Comparison of ENCODE assay signal across 23 cellular contexts in the genomic region with DNA sequence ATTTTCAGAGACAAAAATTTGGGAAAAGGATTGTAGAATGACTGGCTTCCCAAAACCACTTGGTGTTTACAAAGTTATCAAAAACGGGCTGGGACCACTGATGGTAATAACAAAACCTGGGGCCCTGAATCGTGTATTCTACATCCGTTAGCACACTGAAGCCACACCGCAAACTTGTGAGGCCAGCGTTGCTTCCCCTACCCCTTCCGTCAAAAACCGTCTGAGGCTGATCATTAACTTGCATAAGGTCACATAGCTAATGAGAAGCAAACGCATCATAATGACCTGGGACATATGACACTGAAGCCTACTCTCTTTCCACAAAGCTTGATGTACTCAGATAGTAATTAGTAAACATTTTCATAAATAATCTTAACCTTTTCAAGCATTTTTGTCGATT.
DNase-seq lines count a peak whose midpoint lies in the region; ATAC-seq, FAIRE-seq and TF ChIP-seq lines count a peak whose summit lies in the region.
"Had no signal": no experiment of that assay in that cellular context is flagged by ENCODE, and none has a peak within 500 bp of the region (broad histone marks: within the 10 kb centered on the region; RNA-seq: fewer than 3 reads in every experiment).

No MANE protein-coding gene starts in this region.

- TF ChIP-seq CTCF in CD8-positive, alpha-beta T cell (IDR thresholded peaks at IDR 0.05), result no peak
- TF ChIP-seq CTCF in WTC11 (IDR thresholded peaks at IDR 0.05) (no peak), HFFc6 (IDR thresholded peaks at IDR 0.05) (no peak), HepG2 (CRISPR knock-in tag; IDR thresholded peaks at IDR 0.05) (no peak)

- H3K4me2 ChIP-seq in HepG2 (ENCODE audit: low read depth, low read length), result no peak overlapping the region
- H3K4me2 ChIP-seq: SK-N-SH had no signal

- WGBS in HepG2 (ENCODE audit: low lambda C conversion rate), result 51% methylated on average over 9 of the region's 9 CpGs

- no peak overlapping the region for H3K4me3 Mint-ChIP-seq in activated CD4-positive, alpha-beta T cell treated with anti-CD3 and anti-CD28 coated beads, Interleukin-2, amount 10 ng/mL, durations not matched to agents 7 days and 5 days
- no peak overlapping the region for H3K4me3 Mint-ChIP-seq in CD8-positive, alpha-beta T cell
- H3K4me3 Mint-ChIP-seq in WTC11 (no peak overlapping the region), immature natural killer cell (peak overlapping the region in 2 of 5 donors; percentile 22 to 74), HFFc6 (no peak overlapping the region)

- DNase-seq in activated CD4-positive, alpha-beta T cell treated with anti-CD3 and anti-CD28 coated beads, Interleukin-2, amount 10 ng/mL, durations not matched to agents 7 days and 5 days, result peak; percentile 22
- DNase-seq in activated CD4-positive, alpha-beta T cell treated with anti-CD3 and anti-CD28 coated beads, Interleukin-2, amount 50 U/mL, for 4 hours, result no peak
- peak in 1 of 7 experiments; percentile 27 for DNase-seq in CD8-positive, alpha-beta T cell
- no peak for DNase-seq in WTC11 (ENCODE audit: low spot score)
- peak in 2 of 3 donors; percentile 12 to 67 for DNase-seq in immature natural killer cell
- no peak for DNase-seq in HFFc6
- DNase-seq in GM19239 (ENCODE audit: insufficient read length, low spot score), result no peak
- no peak for DNase-seq in HepG2 (ENCODE audit: low spot score)
- DNase-seq: activated naive CD4-positive, alpha-beta T cell; cerebellar nuclear complex; hippocampal formation; lower lobe of right lung; NCI-H1417 treated with DMSO at 0.1 percent for 48 hours; NCI-H524 treated with DMSO at 0.1 percent for 48 hours; occipital lobe; SK-N-SH had no signal

- H2AFZ ChIP-seq in HepG2 (ENCODE audit: low read length), result no peak overlapping the region

- in situ Hi-C loops in HepG2 (cut with HindIII; ENCODE audit: extremely low pct_ligation_motif_present, low pct_unique_long_range_greater_than_20kb), result no loop called here

- BruUV-seq in HepG2 (replicated peaks; lab: Mats Ljungman, UMichigan), result no TSS peak

- intact Hi-C loops in CD8-positive, alpha-beta T cell (cut with DNase I, micrococcal nuclease), result no loop called here
- intact Hi-C loops in HepG2 (cut with micrococcal nuclease; ENCODE audit: unreplicated experiment), result no loop called here

- peaks cover 27% of the 10 kb centered on the region for H3K4me1 Mint-ChIP-seq in activated CD4-positive, alpha-beta T cell treated with anti-CD3 and anti-CD28 coated beads, Interleukin-2, amount 10 ng/mL, durations not matched to agents 7 days and 5 days
- peaks cover 16% of the 10 kb centered on the region for H3K4me1 Mint-ChIP-seq in CD8-positive, alpha-beta T cell (ENCODE audit: low read depth)
- peaks cover 37% of the 10 kb centered on the region for H3K4me1 Mint-ChIP-seq in WTC11
- peaks cover 14 to 16% of the 10 kb centered on the region in 2 donors for H3K4me1 Mint-ChIP-seq in immature natural killer cell
- no peaks in the 10 kb centered on the region for H3K4me1 Mint-ChIP-seq in HFFc6 (ENCODE audit: low read depth)

- no peak overlapping the region for H3K9ac ChIP-seq in HepG2 (ENCODE audit: insufficient read depth, low read depth, low read length)
- H3K9ac ChIP-seq: SK-N-SH had no signal

- peaks cover 6% of the 10 kb centered on the region for H3K9me3 Mint-ChIP-seq in activated CD4-positive, alpha-beta T cell treated with anti-CD3 and anti-CD28 coated beads, Interleukin-2, amount 10 ng/mL, durations not matched to agents 7 days and 5 days
- no peaks in the 10 kb centered on the region for H3K9me3 Mint-ChIP-seq in CD8-positive, alpha-beta T cell
- H3K9me3 Mint-ChIP-seq in WTC11 (no peaks in the 10 kb centered on the region), immature natural killer cell (no peaks in the 10 kb centered on the region), HFFc6 (peaks cover 41% of the 10 kb centered on the region)

- TF ChIP-seq RAD21 in HepG2 (CRISPR knock-in tag; IDR thresholded peaks at IDR 0.05), result no peak

- H3K27ac ChIP-seq in CD8-positive, alpha-beta T cell (ENCODE audit: low read depth, low read length), result peak overlapping the region; percentile 1
- no peak overlapping the region for H3K27ac ChIP-seq in HepG2 (ENCODE audit: extremely low read length, insufficient read depth, low read length)
- H3K27ac ChIP-seq: HL-60, lower lobe of right lung, RWPE1, thoracic aorta had no signal

- no peaks in the 10 kb centered on the region for H3K79me2 ChIP-seq in HepG2 (ENCODE audit: insufficient read depth, low read length)

- no peaks in the 10 kb centered on the region for H3K27me3 Mint-ChIP-seq in activated CD4-positive, alpha-beta T cell treated with anti-CD3 and anti-CD28 coated beads, Interleukin-2, amount 10 ng/mL, durations not matched to agents 7 days and 5 days
- H3K27me3 Mint-ChIP-seq in CD8-positive, alpha-beta T cell (ENCODE audit: low read depth), result no peaks in the 10 kb centered on the region
- H3K27me3 Mint-ChIP-seq in WTC11 (ENCODE audit: low read depth), result no peaks in the 10 kb centered on the region
- H3K27me3 Mint-ChIP-seq in immature natural killer cell (ENCODE audit: low read depth in 3 of 3), result peaks cover 1 to 3% (median 2%) of the 10 kb centered on the region in 3 donors
- no peaks in the 10 kb centered on the region; the same call in 1 of the 2 replicates for H3K27me3 Mint-ChIP-seq in HFFc6 (ENCODE audit: insufficient read depth)

- H3K9me3 ChIP-seq in CD8-positive, alpha-beta T cell (ENCODE audit: low read length), result no peaks in the 10 kb centered on the region
- no peaks in the 10 kb centered on the region for H3K9me3 ChIP-seq in HepG2 (ENCODE audit: low read length)
- H3K9me3 ChIP-seq: ascending aorta, lower lobe of right lung, thoracic aorta had no signal

- H3K36me3 ChIP-seq in CD8-positive, alpha-beta T cell (ENCODE audit: insufficient read depth, low read length), result no peaks in the 10 kb centered on the region
- H3K36me3 ChIP-seq in HepG2 (replicated peaks in 1 of 2; ENCODE audit: control insufficient read depth in 1 of 2, insufficient read depth in 2 of 2, low read length in 2 of 2), result no peaks in the 10 kb centered on the region
- H3K36me3 ChIP-seq: ascending aorta, lower lobe of right lung, thoracic aorta had no signal

- no peak overlapping the region for H3K4me3 ChIP-seq in CD8-positive, alpha-beta T cell (ENCODE audit: low read depth, low read length)
- H3K4me3 ChIP-seq in HepG2 (replicated peaks in 1 of 3; ENCODE audit: insufficient read depth in 1 of 3, low read depth in 2 of 3, low read length in 3 of 3), result no peak overlapping the region
- H3K4me3 ChIP-seq: ascending aorta, GM12878, lower lobe of right lung, thoracic aorta had no signal

- no peak for FAIRE-seq in GM19239 (lab: Jason Lieb, UNC)
- FAIRE-seq in HepG2 (lab: Jason Lieb, UNC), result no peak
- FAIRE-seq: GM12878, keratinocyte had no signal

- TF ChIP-seq EP300 in HepG2 (IDR thresholded peaks at IDR 0.05; ENCODE audit: low read depth in 2 of 2, low read length in 2 of 2) (no peak), HepG2 (CRISPR knock-in tag; IDR thresholded peaks at IDR 0.05; ENCODE audit: borderline replicate concordance) (no peak)

- peak overlapping the region; percentile 83 for H3K27ac Mint-ChIP-seq in activated CD4-positive, alpha-beta T cell treated with anti-CD3 and anti-CD28 coated beads, Interleukin-2, amount 10 ng/mL, durations not matched to agents 7 days and 5 days
- peak overlapping the region; percentile 46 for H3K27ac Mint-ChIP-seq in CD8-positive, alpha-beta T cell
- H3K27ac Mint-ChIP-seq in WTC11 (no peak overlapping the region), immature natural killer cell (peak overlapping the region in 2 of 6 donors; percentile 90 to 94), HFFc6 (no peak overlapping the region)

- no peaks in the 10 kb centered on the region for H3K4me1 ChIP-seq in CD8-positive, alpha-beta T cell (ENCODE audit: insufficient read depth, low read length)
- no peaks in the 10 kb centered on the region for H3K4me1 ChIP-seq in HepG2 (ENCODE audit: insufficient read depth, low read length)
- H3K4me1 ChIP-seq: ascending aorta had no signal

- POLR2A ChIA-PET in activated CD4-positive, alpha-beta T cell treated with anti-CD3 and anti-CD28 coated beads, Interleukin-2, amount 10 ng/mL, durations not matched to agents 7 days and 5 days (lab: Charles Lee), result no interaction called here
- POLR2A ChIA-PET in CD8-positive, alpha-beta T cell (lab: Charles Lee), result interaction anchor here (0.6 kb wide), 1 partner anchor 1713 kb away, joined by 3 read pairs; no protein-coding TSS in a partner anchor
- POLR2A ChIA-PET in WTC11 (lab: Charles Lee), result no interaction called here
- POLR2A ChIA-PET in HepG2 (lab: Yijun Ruan, JAX), result no interaction called here

- H3K27me3 ChIP-seq in CD8-positive, alpha-beta T cell (ENCODE audit: insufficient read depth, low read length), result no peaks in the 10 kb centered on the region
- no peaks in the 10 kb centered on the region for H3K27me3 ChIP-seq in HepG2 (ENCODE audit: control insufficient read depth in 1 of 2, insufficient read depth in 2 of 2, low read length in 2 of 2)
- H3K27me3 ChIP-seq: ascending aorta had no signal

- peak; percentile 51 for ATAC-seq in CD8-positive, alpha-beta T cell
- 0 out of 2 replicates have a peak, but pooled peaks have one; percentile 18 for ATAC-seq in WTC11
- no peak for ATAC-seq in HepG2
- ATAC-seq: esophagus mucosa, GM12878, lower lobe of right lung had no signal

- no peak for TF ChIP-seq POLR2A in HepG2 (IDR thresholded peaks at IDR 0.05; ENCODE audit: insufficient read depth in 1 of 2, low read depth in 2 of 2, low read length in 2 of 2)

- CTCF ChIA-PET in activated CD4-positive, alpha-beta T cell treated with anti-CD3 and anti-CD28 coated beads, Interleukin-2, amount 10 ng/mL, durations not matched to agents 7 days and 5 days (lab: Charles Lee), result no interaction called here
- CTCF ChIA-PET in CD8-positive, alpha-beta T cell (lab: Charles Lee), result no interaction called here
- CTCF ChIA-PET in WTC11 (lab: Charles Lee), result no interaction called here
- CTCF ChIA-PET in HepG2 (lab: Yijun Ruan, JAX; ENCODE audit: low intra/inter-chr PET ratio, low total read pairs), result no interaction called here

- H3K36me3 Mint-ChIP-seq in activated CD4-positive, alpha-beta T cell treated with anti-CD3 and anti-CD28 coated beads, Interleukin-2, amount 10 ng/mL, durations not matched to agents 7 days and 5 days (ENCODE audit: low read depth), result peaks cover 5% of the 10 kb centered on the region
- no peaks in the 10 kb centered on the region for H3K36me3 Mint-ChIP-seq in CD8-positive, alpha-beta T cell
- H3K36me3 Mint-ChIP-seq in WTC11 (no peaks in the 10 kb centered on the region), immature natural killer cell (peaks cover 3 to 7% (median 4%) of the 10 kb centered on the region in 3 donors), HFFc6 (ENCODE audit: low read depth) (no peaks in the 10 kb centered on the region)

- no peaks in the 10 kb centered on the region for H4K20me1 ChIP-seq in HepG2 (ENCODE audit: insufficient read depth, low read length)

TF ChIP-seq in WTC11, 78 proteins besides CTCF, POLR2A, EP300 and RAD21 (continues in another document):
- no peak for TF ChIP-seq ESRRA (CRISPR knock-in tag; IDR thresholded peaks at IDR 0.05; ENCODE audit: borderline replicate concordance)

TF ChIP-seq in HepG2, 621 proteins besides CTCF, POLR2A, EP300 and RAD21 (continues in another document):
- TF ChIP-seq ZBTB38 (CRISPR knock-in tag; IDR thresholded peaks at IDR 0.05) (no peak), DPF2 (CRISPR knock-in tag; IDR thresholded peaks at IDR 0.05; ENCODE audit: borderline replicate concordance, low read depth) (no peak), RNF2 (conservative IDR thresholded peaks at IDR 0.05; ENCODE audit: low read depth) (no peak), NCOA1 (CRISPR knock-in tag; IDR thresholded peaks at IDR 0.05) (no peak)

Comparison
In these comparisons a context has a peak if more than half of its experiments do, and no peak if none do; other contexts are left out.
1. DNase-seq: peak in activated CD4-positive, alpha-beta T cell treated with anti-CD3 and anti-CD28 coated beads, Interleukin-2, amount 10 ng/mL, durations not matched to agents 7 days and 5 days (single experiment) and immature natural killer cell (2 of 3); none in activated CD4-positive, alpha-beta T cell treated with anti-CD3 and anti-CD28 coated beads, Interleukin-2, amount 50 U/mL, for 4 hours (0 of 2), WTC11 (single experiment), HFFc6 (single experiment), GM19239 (single experiment) and HepG2 (single experiment).
2. H3K27ac Mint-ChIP-seq: peak in activated CD4-positive, alpha-beta T cell treated with anti-CD3 and anti-CD28 coated beads, Interleukin-2, amount 10 ng/mL, durations not matched to agents 7 days and 5 days (single experiment) and CD8-positive, alpha-beta T cell (single experiment); none in WTC11 (single experiment) and HFFc6 (single experiment).